Comparison of ENCODE assay signal across 12 cellular contexts in the genomic region with DNA sequence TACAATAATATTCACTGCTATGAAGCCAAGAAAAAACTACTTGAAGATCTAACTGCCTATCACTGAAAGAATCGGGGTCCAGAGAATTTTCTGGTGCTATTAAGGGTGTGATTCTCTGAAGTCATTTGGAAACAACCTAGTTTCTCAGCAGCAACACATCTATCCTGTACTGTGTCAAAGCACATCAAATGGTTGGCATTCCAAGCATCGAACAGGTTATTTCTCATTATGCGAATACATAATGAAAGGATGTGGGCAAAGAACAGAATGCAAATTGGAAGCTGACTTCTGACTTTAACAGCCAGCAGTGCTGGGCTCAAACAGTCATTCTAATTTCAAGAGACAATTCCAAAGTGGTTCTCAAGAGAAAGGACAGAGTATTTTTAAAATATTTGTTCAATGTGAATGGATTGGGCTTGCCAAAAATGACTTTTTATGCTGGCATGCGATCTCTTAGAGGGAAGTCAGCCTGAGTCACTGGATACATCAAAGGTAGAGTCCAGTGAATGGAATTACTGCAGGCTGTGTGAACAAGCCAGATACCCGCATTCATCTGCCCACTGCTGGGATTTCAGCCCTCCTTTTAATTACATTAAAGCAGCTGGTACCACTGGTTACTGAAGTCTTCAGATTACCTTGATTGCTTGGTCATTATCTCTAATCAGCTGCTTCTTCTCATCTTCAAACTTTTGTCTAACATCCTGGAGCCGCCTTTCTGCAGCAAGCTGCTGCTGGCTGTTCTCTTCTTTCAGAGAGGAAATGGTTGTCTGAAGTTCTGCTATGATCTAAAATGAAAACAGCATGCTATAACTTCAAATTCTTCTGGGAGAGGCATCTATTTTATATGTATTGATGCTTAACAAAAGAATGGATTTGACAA.
DNase-seq lines count a peak whose midpoint lies in the region; ATAC-seq and TF ChIP-seq lines count a peak whose summit lies in the region.
"Had no signal": no experiment of that assay in that cellular context is flagged by ENCODE, and none has a peak within 500 bp of the region (broad histone marks: within the 10 kb centered on the region; RNA-seq: fewer than 3 reads in every experiment).

No MANE protein-coding gene starts in this region.

- no peak overlapping the region for H3K4ac ChIP-seq in H9 (ENCODE audit: low read depth, low read length)

- no peaks in the 10 kb centered on the region for H4K20me1 ChIP-seq in H9 (ENCODE audit: control insufficient read depth, insufficient read depth, insufficient read length)

- no peak overlapping the region for H3K9ac ChIP-seq in H9 (ENCODE audit: extremely low read depth, insufficient read length, low read length)

- no peak overlapping the region for H3T11ph ChIP-seq in H9 (ENCODE audit: low read length)

- peaks cover 2 to 8% of the 10 kb centered on the region in 2 experiments; a peak in 3 of 5 replicates for H3K9me3 Mint-ChIP-seq in H9
- H3K9me3 Mint-ChIP-seq: type B pancreatic cell had no signal

- H3K36me3 ChIP-seq in esophagus muscularis mucosa (peaks cover 0 to 9% (median 0%) of the 10 kb centered on the region in 4 donors), BE2C (no peaks in the 10 kb centered on the region)

- H3K14ac ChIP-seq in H9 (ENCODE audit: insufficient read depth, low read length), result no peak overlapping the region

- H3K4me3 Mint-ChIP-seq in H9, result no peak overlapping the region
- H3K4me3 Mint-ChIP-seq: type B pancreatic cell had no signal

- ATAC-seq in GM19351 (IDR thresholded peaks at IDR 0.05; ENCODE audit: unreplicated experiment), result no peak

- no peaks in the 10 kb centered on the region for H3K79me2 ChIP-seq in H9 (ENCODE audit: insufficient read depth, low read length)

- H3K27ac Mint-ChIP-seq in H9, result peak overlapping the region in 1 of 3 experiments; percentile 67; a peak in 3 of 7 replicates
- H3K27ac Mint-ChIP-seq: type B pancreatic cell had no signal

- H3K23me2 ChIP-seq in H9 (ENCODE audit: insufficient read length, low read depth, low read length, poor library complexity, severe bottlenecking), result no peaks in the 10 kb centered on the region

- H2BK12ac ChIP-seq in H9 (ENCODE audit: insufficient read length, low read depth, low read length), result no peak overlapping the region

- no peak overlapping the region for H2AFZ ChIP-seq in H9 (ENCODE audit: low read length)

- no peak overlapping the region for H2BK15ac ChIP-seq in H9 (ENCODE audit: low read depth, low read length)

- WGBS in H9 (ENCODE audit: extremely low coverage, insufficient read length, low lambda C conversion rate), result no CpG with 5 or more reads among the region's 6 CpGs
- WGBS in esophagus muscularis mucosa, result 43% methylated on average over 6 of the region's 6 CpGs

- H3K9me3 ChIP-seq in H9 (ENCODE audit: control insufficient read depth, low read depth, low read length) (no peaks in the 10 kb centered on the region), esophagus muscularis mucosa (peaks cover 0 to 6% (median 0%) of the 10 kb centered on the region in 4 donors), BE2C (no peaks in the 10 kb centered on the region)

- H3K4me1 ChIP-seq in H9 (ENCODE audit: insufficient read depth, low read length), result peaks cover 2% of the 10 kb centered on the region
- peaks cover 0 to 27% (median 25%) of the 10 kb centered on the region in 4 donors for H3K4me1 ChIP-seq in esophagus muscularis mucosa
- no peaks in the 10 kb centered on the region for H3K4me1 ChIP-seq in BE2C

- H3K27me3 Mint-ChIP-seq in H9 (ENCODE audit: low read depth), result no peaks in the 10 kb centered on the region
- H3K27me3 Mint-ChIP-seq: type B pancreatic cell had no signal

- no peak overlapping the region for H4K8ac ChIP-seq in H9 (replicated peaks; ENCODE audit: insufficient read length, low read depth, low read length)

- TF ChIP-seq CTCF in H9 (conservative IDR thresholded peaks at IDR 0.05) (no peak), esophagus muscularis mucosa (IDR thresholded peaks at IDR 0.05) (no peak), BE2C (IDR thresholded peaks at IDR 0.05; ENCODE audit: low read depth, low read length) (no peak)

- no peak overlapping the region for H2BK20ac ChIP-seq in H9 (ENCODE audit: low read depth, low read length, poor library complexity, severe bottlenecking)

- H3K4me2 ChIP-seq in H9 (ENCODE audit: insufficient read depth, insufficient read length, low read length), result peak overlapping the region; percentile 24

- H2BK5ac ChIP-seq in H9 (ENCODE audit: insufficient read length, low read length), result no peak overlapping the region

- no peak for DNase-seq in H9
- DNase-seq in RKO (ENCODE audit: low spot score), result peak; percentile 51
- no peak for DNase-seq in esophagus muscularis mucosa (ENCODE audit: extremely low spot score)
- DNase-seq in pulmonary artery endothelial cell (ENCODE audit: low read depth, low spot score), result peak; percentile 17
- DNase-seq in BE2C, result no peak
- no peak for DNase-seq in effector CD8-positive, alpha-beta T cell (lab: John Stamatoyannopoulos, UW)
- no peak for DNase-seq in NCI-H1930 (lab: John Stamatoyannopoulos, UW)
- DNase-seq: activated CD4-positive, alpha-beta T cell treated with anti-CD3 and anti-CD28 coated beads, Interleukin-2, amount 50 U/mL, for 4 hours; NCI-H526 had no signal

- H3K36me3 Mint-ChIP-seq in H9 (ENCODE audit: insufficient read depth in 1 of 3, low read depth in 3 of 3), result peaks cover 0 to 6% (median 0%) of the 10 kb centered on the region in 3 experiments; a peak in 3 of 7 replicates
- H3K36me3 Mint-ChIP-seq: type B pancreatic cell had no signal

- no peak overlapping the region for H3K4me3 ChIP-seq in esophagus muscularis mucosa
- no peak overlapping the region for H3K4me3 ChIP-seq in BE2C (ENCODE audit: low read depth, low read length)
- H3K4me3 ChIP-seq: skin epidermis had no signal

- no peak for TF ChIP-seq POLR2A in esophagus muscularis mucosa (IDR thresholded peaks at IDR 0.05; ENCODE audit: low read depth)

- no peak overlapping the region for H4K5ac ChIP-seq in H9 (ENCODE audit: insufficient read length, low read depth, low read length)

- peaks cover 15 to 19% of the 10 kb centered on the region in 2 experiments for H3K4me1 Mint-ChIP-seq in H9

- H3K23ac ChIP-seq in H9 (ENCODE audit: insufficient read length, low read depth, low read length), result no peak overlapping the region

- no peak overlapping the region for H2BK120ac ChIP-seq in H9 (ENCODE audit: low read depth, low read length, poor library complexity, severe bottlenecking)

- H4K91ac ChIP-seq in H9 (ENCODE audit: insufficient read length, low read depth, low read length), result no peak overlapping the region

- H3K27ac ChIP-seq in H9 (ENCODE audit: insufficient read length, low read depth, low read length) (no peak overlapping the region), esophagus muscularis mucosa (replicated peaks in 1 of 4) (peak overlapping the region; percentile 17 to 62 (median 48))

- no peak overlapping the region for H2AK5ac ChIP-seq in H9 (ENCODE audit: insufficient read length, low read length)

- no peak for TF ChIP-seq EP300 in esophagus muscularis mucosa (IDR thresholded peaks at IDR 0.05)

- no peak overlapping the region for H3K56ac ChIP-seq in H9 (ENCODE audit: insufficient read length, low read depth, low read length)

- H3K79me1 ChIP-seq in H9 (ENCODE audit: insufficient read depth, low read depth, low read length, poor library complexity, severe bottlenecking), result no peaks in the 10 kb centered on the region

- H3K27me3 ChIP-seq in H9 (ENCODE audit: insufficient read depth, low read length) (no peaks in the 10 kb centered on the region), esophagus muscularis mucosa (no peaks in the 10 kb centered on the region), BE2C (peaks cover 3% of the 10 kb centered on the region; the same call in 1 of the 2 replicates)

- intact Hi-C loops in esophagus muscularis mucosa (cut with DNase I), result no loop called here

- H3K18ac ChIP-seq in H9 (ENCODE audit: insufficient read length, low read depth, low read length), result no peak overlapping the region

Comparison
In these comparisons a context has a peak if more than half of its experiments do, and no peak if none do; other contexts are left out.
1. DNase-seq: peak in RKO (single experiment) and pulmonary artery endothelial cell (single experiment); none in H9 (single experiment), esophagus muscularis mucosa (single experiment), BE2C (single experiment), effector CD8-positive, alpha-beta T cell (single experiment) and NCI-H1930 (0 of 2).